ENCODE assay signal across 8 cellular contexts in genomic region chr20:2751347-2751867, GRCh38. TPM values are rescaled to one million over a fixed set of nuclear protein-coding genes. Genes with fewer than 3 reads are reported as not detected.
DNase-seq lines count a peak whose midpoint lies in the region; ATAC-seq and TF ChIP-seq lines count a peak whose summit lies in the region.

No MANE protein-coding gene starts in this region.

- no peak for TF ChIP-seq CTCF in LNCaP clone FGC (IDR thresholded peaks at IDR 0.05; ENCODE audit: control insufficient read depth, extremely low read depth, insufficient read depth)
- no peak for TF ChIP-seq CTCF in neural crest cell (conservative IDR thresholded peaks at IDR 0.05)

- ATAC-seq in GM18511 (IDR thresholded peaks at IDR 0.05; ENCODE audit: unreplicated experiment) = no peak

- H3K9me3 ChIP-seq in BLaER1 treated with 17β-estradiol and CSF1 and Interleukin-3, amounts not matched to agents 10 nM and 100 nM (replicated peaks in 1 of 11) = no peaks in the 10 kb centered on the region

- peak overlapping the region in 6 of 11 experiments; percentile 29 to 67 (median 62); a peak in 8 of 22 replicates for H3K9ac ChIP-seq in BLaER1 treated with 17β-estradiol and CSF1 and Interleukin-3, amounts not matched to agents 10 nM and 100 nM

- H3K27me3 ChIP-seq in BLaER1 treated with 17β-estradiol and CSF1 and Interleukin-3, amounts not matched to agents 10 nM and 100 nM = peaks cover 36 to 68% (median 62%) of the 10 kb centered on the region in 11 experiments

- no peaks in the 10 kb centered on the region for H3K9me3 Mint-ChIP-seq in dendritic cell treated with granulocyte-macrophage colony-stimulating factor and Interleukin-4, amounts not matched to agents 40 ng/mL and 50 ng/mL, for 4 days
- no peaks in the 10 kb centered on the region for H3K9me3 Mint-ChIP-seq in neural crest cell

- H4K20me1 ChIP-seq in BLaER1 treated with 17β-estradiol and CSF1 and Interleukin-3, amounts not matched to agents 10 nM and 100 nM = peaks cover 0 to 38% (median 12%) of the 10 kb centered on the region in 11 experiments; a peak in 9 of 22 replicates

- H3K27ac Mint-ChIP-seq in dendritic cell treated with granulocyte-macrophage colony-stimulating factor and Interleukin-4, amounts not matched to agents 40 ng/mL and 50 ng/mL, for 4 days = peak overlapping the region; percentile 47
- H3K27ac Mint-ChIP-seq in neural crest cell (ENCODE audit: unreplicated experiment) = no peak overlapping the region

- peaks cover 20 to 39% (median 33%) of the 10 kb centered on the region in 10 experiments for H3K4me1 ChIP-seq in BLaER1 treated with 17β-estradiol and CSF1 and Interleukin-3, amounts not matched to agents 10 nM and 100 nM

- H3K4me2 ChIP-seq in BLaER1 treated with 17β-estradiol and CSF1 and Interleukin-3, amounts not matched to agents 10 nM and 100 nM = peak overlapping the region; percentile 82 to 99 (median 97); a peak in 21 of 22 replicates

- H3K36me3 ChIP-seq in BLaER1 treated with 17β-estradiol and CSF1 and Interleukin-3, amounts not matched to agents 10 nM and 100 nM = no peaks in the 10 kb centered on the region

- H3K36me3 Mint-ChIP-seq in dendritic cell treated with granulocyte-macrophage colony-stimulating factor and Interleukin-4, amounts not matched to agents 40 ng/mL and 50 ng/mL, for 4 days (ENCODE audit: low read depth) = no peaks in the 10 kb centered on the region
- H3K36me3 Mint-ChIP-seq in neural crest cell (ENCODE audit: low read depth) = peaks cover 7% of the 10 kb centered on the region

- H3K27ac ChIP-seq in BLaER1 treated with 17β-estradiol and CSF1 and Interleukin-3, amounts not matched to agents 10 nM and 100 nM = peak overlapping the region in 2 of 11 experiments; percentile 20 to 32; a peak in 1 of 22 replicates

- peaks cover 51% of the 10 kb centered on the region for H3K4me1 Mint-ChIP-seq in dendritic cell treated with granulocyte-macrophage colony-stimulating factor and Interleukin-4, amounts not matched to agents 40 ng/mL and 50 ng/mL, for 4 days (ENCODE audit: low read depth)
- H3K4me1 Mint-ChIP-seq in neural crest cell = peaks cover 20% of the 10 kb centered on the region

- DNase-seq in LNCaP clone FGC (ENCODE audit: low read depth) (peak; percentile 13), neural crest cell (ENCODE audit: low read depth, low spot score) (no peak), germinal center (ENCODE audit: low spot score) (no peak), NCI-H2081 (lab: John Stamatoyannopoulos, UW) (no peak), DMS153 (lab: John Stamatoyannopoulos, UW) (no peak)

- H3K27me3 Mint-ChIP-seq in dendritic cell treated with granulocyte-macrophage colony-stimulating factor and Interleukin-4, amounts not matched to agents 40 ng/mL and 50 ng/mL, for 4 days = peaks cover 77% of the 10 kb centered on the region
- H3K27me3 Mint-ChIP-seq in neural crest cell (ENCODE audit: low read depth) = peaks cover 88% of the 10 kb centered on the region

- intact Hi-C loops in dendritic cell treated with granulocyte-macrophage colony-stimulating factor and Interleukin-4, amounts not matched to agents 40 ng/mL and 50 ng/mL, for 4 days (cut with micrococcal nuclease) = no loop called here

- H3K4me3 ChIP-seq in BLaER1 treated with 17β-estradiol and CSF1 and Interleukin-3, amounts not matched to agents 10 nM and 100 nM = peak overlapping the region; percentile 54 to 74 (median 62); a peak in 19 of 20 replicates
- peak overlapping the region; percentile 45 for H3K4me3 ChIP-seq in LNCaP clone FGC (ENCODE audit: low read depth, low read length)

- peak overlapping the region; percentile 65 for H3K4me3 Mint-ChIP-seq in dendritic cell treated with granulocyte-macrophage colony-stimulating factor and Interleukin-4, amounts not matched to agents 40 ng/mL and 50 ng/mL, for 4 days
- H3K4me3 Mint-ChIP-seq in neural crest cell = peak overlapping the region; percentile 76

RNA-seq across cellular contexts. Expression of gene CPXM1, which starts 49.0 kb away (rescaled TPM):
- total RNA-seq in neural crest cell = 200 and 218 TPM in 2 replicates

RNA-seq across cellular contexts. Expression of gene EBF4, which starts 58.8 kb away (rescaled TPM):
- 23.2 and 24.6 TPM in 2 replicates for total RNA-seq in neural crest cell
